In genomic region chr16:84995666-84996065, GRCh38 we compare ENCODE assay signal across 11 cellular contexts. TPM values are rescaled to one million over a fixed set of nuclear protein-coding genes. Genes with fewer than 3 reads are reported as not detected.
DNase-seq lines count a peak whose midpoint lies in the region; ATAC-seq, FAIRE-seq and TF ChIP-seq lines count a peak whose summit lies in the region.
"Had no signal": no experiment of that assay in that cellular context is flagged by ENCODE, and none has a peak within 500 bp of the region (broad histone marks: within the 10 kb centered on the region; RNA-seq: fewer than 3 reads in every experiment).

No MANE protein-coding gene starts in this region.

- peaks cover 26% of the 10 kb centered on the region for H3K4me1 ChIP-seq in endothelial cell of umbilical vein (ENCODE audit: control insufficient read depth, extremely low read depth, insufficient read depth, low read length)
- H3K4me1 ChIP-seq in rectal smooth muscle tissue (ENCODE audit: control insufficient read depth, insufficient read depth, low read length) = peaks cover 31% of the 10 kb centered on the region

- H3K9ac ChIP-seq in endothelial cell of umbilical vein (replicated peaks; ENCODE audit: extremely low read depth, insufficient read depth, low read length) (no peak overlapping the region), rectal smooth muscle tissue (ENCODE audit: low read length) (no peak overlapping the region)

- no peak for TF ChIP-seq POLR2A in endothelial cell of umbilical vein (IDR thresholded peaks at IDR 0.05; ENCODE audit: low read depth, low read length)

- H3K27ac ChIP-seq in CD4-positive, alpha-beta T cell (ENCODE audit: low read depth, low read length) = no peak overlapping the region
- peak overlapping the region; percentile 89 for H3K27ac ChIP-seq in endothelial cell of umbilical vein (ENCODE audit: insufficient read depth, low read depth, low read length)
- H3K27ac ChIP-seq in rectal smooth muscle tissue (ENCODE audit: low read depth, low read length) = peak overlapping the region; percentile 87

- H3K27ac Mint-ChIP-seq in CD4-positive, alpha-beta T cell = peak overlapping the region; percentile 3

- dilution Hi-C loops in endothelial cell of umbilical vein (cut with MboI; ENCODE audit: extremely low pct_ligation_motif_present, low sequenced_read_pairs) = no loop called here

- no peaks in the 10 kb centered on the region for H3K27me3 Mint-ChIP-seq in CD4-positive, alpha-beta T cell
- H3K27me3 Mint-ChIP-seq: naive thymus-derived CD8-positive, alpha-beta T cell had no signal

- H3K4me1 Mint-ChIP-seq in CD4-positive, alpha-beta T cell (ENCODE audit: low read depth) = peaks cover 33% of the 10 kb centered on the region

- H3K36me3 ChIP-seq in endothelial cell of umbilical vein (ENCODE audit: control insufficient read depth in 2 of 2, extremely low read depth in 1 of 2, insufficient read depth in 2 of 2, low read length in 2 of 2) (peaks cover 3 to 6% of the 10 kb centered on the region in 2 experiments), rectal smooth muscle tissue (ENCODE audit: control insufficient read depth, insufficient read depth, low read length) (peaks cover 13% of the 10 kb centered on the region)

- FAIRE-seq in endothelial cell of umbilical vein (lab: Jason Lieb, UNC) = no peak
- FAIRE-seq: GM18507 had no signal

- no peaks in the 10 kb centered on the region for H4K20me1 ChIP-seq in endothelial cell of umbilical vein (replicated peaks; ENCODE audit: control insufficient read depth, extremely low read depth, insufficient read depth, low read length)

- H3K27me3 ChIP-seq in CD4-positive, alpha-beta T cell (ENCODE audit: control insufficient read depth, insufficient read depth, low read length) = no peaks in the 10 kb centered on the region
- H3K27me3 ChIP-seq in endothelial cell of umbilical vein (ENCODE audit: control insufficient read depth in 2 of 2, insufficient read depth in 2 of 2, low read length in 2 of 2) = no peaks in the 10 kb centered on the region
- no peaks in the 10 kb centered on the region for H3K27me3 ChIP-seq in rectal smooth muscle tissue (ENCODE audit: control insufficient read depth, insufficient read depth, low read length)

- no peak overlapping the region for H3K4me2 ChIP-seq in endothelial cell of umbilical vein (ENCODE audit: insufficient read depth, low read length)

- intact Hi-C loops in CD4-positive, alpha-beta T cell (cut with DNase I, micrococcal nuclease) = no loop called here
- intact Hi-C loops in endothelial cell of umbilical vein (cut with micrococcal nuclease) = no loop called here

- H3K36me3 Mint-ChIP-seq in CD4-positive, alpha-beta T cell (ENCODE audit: low read depth) = peaks cover 64% of the 10 kb centered on the region

- no peak overlapping the region for H2AFZ ChIP-seq in endothelial cell of umbilical vein (ENCODE audit: low read depth, low read length)

- peaks cover 47% of the 10 kb centered on the region for H3K79me2 ChIP-seq in endothelial cell of umbilical vein (ENCODE audit: control insufficient read depth, insufficient read depth, low read length)

- CTCF ChIA-PET in CD4-positive, alpha-beta T cell (lab: Charles Lee) = no interaction called here
- CTCF ChIA-PET in endothelial cell of umbilical vein (lab: Charles Lee) = interaction anchor here (1.0 to 3.0 kb wide), 7 partner anchors 12 to 91 kb away, joined by 3 to 23 read pairs (median 6); partner anchors contain the start of gene ZDHHC7

- DNase-seq in CD4-positive, alpha-beta T cell = peak in 1 of 10 experiments; percentile 8
- DNase-seq in NCI-H460 (ENCODE audit: extremely low read depth, low read depth) (peak; percentile 57), endothelial cell of umbilical vein (ENCODE audit: low read depth, low spot score) (no peak), globus pallidus (ENCODE audit: low spot score) (no peak)
- DNase-seq: naive thymus-derived CD8-positive, alpha-beta T cell; NCI-H1930 had no signal

- H3K9me3 Mint-ChIP-seq in CD4-positive, alpha-beta T cell = no peaks in the 10 kb centered on the region
- H3K9me3 Mint-ChIP-seq: naive thymus-derived CD8-positive, alpha-beta T cell had no signal

- POLR2A ChIA-PET in CD4-positive, alpha-beta T cell (lab: Charles Lee) = no interaction called here
- POLR2A ChIA-PET in endothelial cell of umbilical vein (lab: Charles Lee) = no interaction called here

- BruUV-seq in endothelial cell of umbilical vein (replicated peaks; lab: Mats Ljungman, UMichigan) = no TSS peak

- peak; percentile 71 for ATAC-seq in CD4-positive, alpha-beta T cell (ENCODE audit: poor library complexity)
- ATAC-seq in HG03095 (IDR thresholded peaks at IDR 0.05; ENCODE audit: unreplicated experiment) (no peak), GM19351 (IDR thresholded peaks at IDR 0.05; ENCODE audit: unreplicated experiment) (no peak), HG03354 (IDR thresholded peaks at IDR 0.05; ENCODE audit: poor library complexity, severe bottlenecking, unreplicated experiment) (no peak)
- ATAC-seq: naive thymus-derived CD8-positive, alpha-beta T cell had no signal

- H3K4me3 ChIP-seq in endothelial cell of umbilical vein (replicated peaks in 1 of 3; ENCODE audit: insufficient read depth in 1 of 3, low read depth in 1 of 3, low read length in 3 of 3) (no peak overlapping the region), rectal smooth muscle tissue (ENCODE audit: low read length) (no peak overlapping the region)

- no peaks in the 10 kb centered on the region for H3K9me3 ChIP-seq in CD4-positive, alpha-beta T cell (ENCODE audit: control insufficient read depth, low read length)
- no peaks in the 10 kb centered on the region for H3K9me3 ChIP-seq in endothelial cell of umbilical vein (replicated peaks; ENCODE audit: control insufficient read depth, insufficient read depth, low read length)

- H3K9me1 ChIP-seq in endothelial cell of umbilical vein (replicated peaks; ENCODE audit: control insufficient read depth, extremely low read depth, insufficient read depth, low read length) = no peaks in the 10 kb centered on the region

- no peak for TF ChIP-seq CTCF in CD4-positive, alpha-beta T cell (IDR thresholded peaks at IDR 0.05)
- no peak for TF ChIP-seq CTCF in endothelial cell of umbilical vein (IDR thresholded peaks at IDR 0.05; ENCODE audit: extremely low read depth in 1 of 2, insufficient read depth in 1 of 2, low read depth in 1 of 2, low read length in 2 of 2)

- no peak overlapping the region for H3K4me3 Mint-ChIP-seq in CD4-positive, alpha-beta T cell
- H3K4me3 Mint-ChIP-seq: naive thymus-derived CD8-positive, alpha-beta T cell had no signal

TF ChIP-seq in endothelial cell of umbilical vein, 7 proteins besides CTCF, POLR2A, EP300 and RAD21:
- TF ChIP-seq GATA2 (IDR thresholded peaks at IDR 0.05; ENCODE audit: insufficient read depth, insufficient read length, low read depth, low read length) (no peak), FOS (IDR thresholded peaks at IDR 0.05; ENCODE audit: borderline replicate concordance, insufficient read depth, low read length) (no peak), POLR2AphosphoS5 (IDR thresholded peaks at IDR 0.05; ENCODE audit: insufficient read depth, low read depth, low read length) (no peak), JUN (IDR thresholded peaks at IDR 0.05; ENCODE audit: borderline replicate concordance, insufficient read depth, insufficient read length, low read depth) (no peak), MYC (IDR thresholded peaks at IDR 0.05; ENCODE audit: low read depth, low read length) (no peak), MAX (IDR thresholded peaks at IDR 0.05; ENCODE audit: insufficient read depth, insufficient read length) (no peak), EZH2 (IDR thresholded peaks at IDR 0.05; ENCODE audit: borderline replicate concordance, low read depth, low read length, severe bottlenecking) (no peak)

RNA-seq across cellular contexts. Expression of gene ZDHHC7, which starts 15.7 kb away (rescaled TPM):
- 10 to 100 TPM; 39.8 to 44.6 TPM for total RNA-seq in CD4-positive, alpha-beta T cell
- total RNA-seq in NCI-H460 (2014; rRNA removed; shearing (Covaris generic)) = 50.4 and 57.4 TPM in 2 replicates
- 33.6 and 47.9 TPM in 2 replicates for polyA plus RNA-seq in NCI-H460 (2014; cell fraction: nucleus; rRNA removed)
- 40.4 and 44.1 TPM in 2 replicates for total RNA-seq in endothelial cell of umbilical vein
- polyA plus RNA-seq in endothelial cell of umbilical vein = 46.2 and 76.3 TPM in 2 replicates
- polyA plus RNA-seq in endothelial cell of umbilical vein (2011; cell fraction: cytosol; rRNA removed) = 49.9 and 51.5 TPM in 2 replicates
- 40.3 and 50.6 TPM in 2 replicates for polyA plus RNA-seq in endothelial cell of umbilical vein (2011; cell fraction: nucleus; rRNA removed)
- polyA plus RNA-seq in endothelial cell of umbilical vein (2012) = 50.8 and 52.5 TPM in 2 replicates
- polyA minus RNA-seq in endothelial cell of umbilical vein = 63.1 and 67.8 TPM in 2 replicates
- 10.7 TPM for polyA minus RNA-seq in endothelial cell of umbilical vein (2011; cell fraction: cytosol; rRNA and poly(A)+ RNA removed)
- 26.5 and 33.4 TPM in 2 replicates for polyA minus RNA-seq in endothelial cell of umbilical vein (2011; cell fraction: nucleus; rRNA and poly(A)+ RNA removed)

RNA-seq across cellular contexts. Expression of gene KIAA0513, which starts 31.9 kb away (rescaled TPM):
- total RNA-seq in CD4-positive, alpha-beta T cell = 10 to 100 TPM in 1 of 2 experiments, 1 to 10 TPM in 1; 9.0 to 10.9 TPM
- 1.9 and 2.0 TPM in 2 replicates for total RNA-seq in NCI-H460 (2014; rRNA removed; shearing (Covaris generic))
- 0.68 and 1.5 TPM in 2 replicates for polyA plus RNA-seq in NCI-H460 (2014; cell fraction: nucleus; rRNA removed)
- 3.6 and 4.3 TPM in 2 replicates for total RNA-seq in endothelial cell of umbilical vein
- polyA plus RNA-seq in endothelial cell of umbilical vein = 1.8 and 2.2 TPM in 2 replicates
- polyA plus RNA-seq in endothelial cell of umbilical vein (2011; cell fraction: cytosol; rRNA removed) = 2.9 and 3.0 TPM in 2 replicates
- 2.4 and 3.5 TPM in 2 replicates for polyA plus RNA-seq in endothelial cell of umbilical vein (2011; cell fraction: nucleus; rRNA removed)
- polyA plus RNA-seq in endothelial cell of umbilical vein (2012) = 4.5 and 5.0 TPM in 2 replicates
- 2.0 and 4.6 TPM in 2 replicates for polyA minus RNA-seq in endothelial cell of umbilical vein
- polyA minus RNA-seq in endothelial cell of umbilical vein (2011; cell fraction: cytosol; rRNA and poly(A)+ RNA removed) = 1.2 TPM
- 1.8 and 3.3 TPM in 2 replicates for polyA minus RNA-seq in endothelial cell of umbilical vein (2011; cell fraction: nucleus; rRNA and poly(A)+ RNA removed)
